Comparison of ENCODE assay signal across 15 cellular contexts in the genomic region with DNA sequence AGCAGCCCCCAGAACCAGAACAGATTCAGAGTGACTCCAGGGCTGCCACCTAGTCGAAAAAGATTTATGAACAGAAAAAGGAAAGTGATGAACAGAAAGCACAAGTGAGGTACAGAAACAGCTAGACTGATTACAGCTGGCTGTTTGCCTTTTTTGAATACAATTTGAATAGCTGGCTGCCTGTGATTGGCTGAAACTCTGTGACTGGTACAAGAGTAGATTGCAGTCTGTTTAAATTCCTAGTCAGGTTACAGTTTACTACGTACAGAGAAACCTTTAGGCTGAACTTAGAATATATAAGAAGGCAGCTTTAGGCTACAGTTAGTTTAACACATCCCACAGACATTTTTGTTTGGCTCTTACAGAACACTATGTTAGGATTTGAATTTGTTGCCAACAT. TPM values are rescaled to one million over a fixed set of nuclear protein-coding genes. Genes with fewer than 3 reads are reported as not detected.
DNase-seq lines count a peak whose midpoint lies in the region; ATAC-seq and TF ChIP-seq lines count a peak whose summit lies in the region.
"Had no signal": no experiment of that assay in that cellular context is flagged by ENCODE, and none has a peak within 500 bp of the region (broad histone marks: within the 10 kb centered on the region; RNA-seq: fewer than 3 reads in every experiment).

No MANE protein-coding gene starts in this region.

- no peak for TF ChIP-seq EP300 in upper lobe of left lung (IDR thresholded peaks at IDR 0.05)

- no peaks in the 10 kb centered on the region for H3K4me1 Mint-ChIP-seq in activated CD8-positive, alpha-beta T cell treated with anti-CD3 and anti-CD28 coated beads for 36 hours (ENCODE audit: low read depth)
- H3K4me1 Mint-ChIP-seq in activated CD8-positive, alpha-beta T cell treated with anti-CD3 and anti-CD28 coated beads, Interleukin-2, amount 10 ng/mL, durations not matched to agents 7 days and 5 days (ENCODE audit: low read depth): no peaks in the 10 kb centered on the region
- peaks cover 7% of the 10 kb centered on the region for H3K4me1 Mint-ChIP-seq in Calu3 (ENCODE audit: low read depth, unreplicated experiment)
- H3K4me1 Mint-ChIP-seq: activated CD4-positive, alpha-beta T cell treated with anti-CD3 and anti-CD28 coated beads, Interleukin-2, amount 10 ng/mL, durations not matched to agents 24 days and 14 days had no signal

- no peak overlapping the region for H3K27ac Mint-ChIP-seq in activated CD8-positive, alpha-beta T cell treated with anti-CD3 and anti-CD28 coated beads for 36 hours
- no peak overlapping the region for H3K27ac Mint-ChIP-seq in activated CD8-positive, alpha-beta T cell treated with anti-CD3 and anti-CD28 coated beads, Interleukin-2, amount 10 ng/mL, durations not matched to agents 7 days and 5 days
- no peak overlapping the region for H3K27ac Mint-ChIP-seq in Calu3 (ENCODE audit: unreplicated experiment)
- H3K27ac Mint-ChIP-seq: activated CD4-positive, alpha-beta T cell treated with anti-CD3 and anti-CD28 coated beads, Interleukin-2, amount 10 ng/mL, durations not matched to agents 24 days and 14 days had no signal

- peak overlapping the region in 3 of 4 donors; percentile 50 to 72 (median 62) for H3K27ac ChIP-seq in upper lobe of left lung
- H3K27ac ChIP-seq: A549 had no signal

- intact Hi-C loops in activated CD8-positive, alpha-beta T cell treated with anti-CD3 and anti-CD28 coated beads for 36 hours (cut with micrococcal nuclease): no loop called here
- intact Hi-C loops in Calu3 (cut with micrococcal nuclease; ENCODE audit: unreplicated experiment): no loop called here

- no peaks in the 10 kb centered on the region for H3K36me3 Mint-ChIP-seq in activated CD8-positive, alpha-beta T cell treated with anti-CD3 and anti-CD28 coated beads for 36 hours (ENCODE audit: low read depth)
- H3K36me3 Mint-ChIP-seq in activated CD8-positive, alpha-beta T cell treated with anti-CD3 and anti-CD28 coated beads, Interleukin-2, amount 10 ng/mL, durations not matched to agents 7 days and 5 days (ENCODE audit: low read depth): no peaks in the 10 kb centered on the region
- H3K36me3 Mint-ChIP-seq in Calu3 (ENCODE audit: insufficient read depth, unreplicated experiment): no peaks in the 10 kb centered on the region
- H3K36me3 Mint-ChIP-seq: naive thymus-derived CD4-positive, alpha-beta T cell had no signal

- no peak for TF ChIP-seq POLR2A in upper lobe of left lung (IDR thresholded peaks at IDR 0.05)

- H3K9me3 Mint-ChIP-seq in activated CD8-positive, alpha-beta T cell treated with anti-CD3 and anti-CD28 coated beads for 36 hours: no peaks in the 10 kb centered on the region
- no peaks in the 10 kb centered on the region for H3K9me3 Mint-ChIP-seq in activated CD8-positive, alpha-beta T cell treated with anti-CD3 and anti-CD28 coated beads, Interleukin-2, amount 10 ng/mL, durations not matched to agents 7 days and 5 days (ENCODE audit: insufficient read depth)
- H3K9me3 Mint-ChIP-seq in Calu3 (ENCODE audit: low read depth, unreplicated experiment): no peaks in the 10 kb centered on the region
- H3K9me3 Mint-ChIP-seq: activated CD4-positive, alpha-beta T cell treated with anti-CD3 and anti-CD28 coated beads, Interleukin-2, amount 10 ng/mL, durations not matched to agents 24 days and 14 days; naive thymus-derived CD4-positive, alpha-beta T cell had no signal

- no peaks in the 10 kb centered on the region for H3K36me3 ChIP-seq in adipocyte (ENCODE audit: control insufficient read depth, insufficient read depth, low read length, severe bottlenecking)
- H3K36me3 ChIP-seq in upper lobe of left lung: no peaks in the 10 kb centered on the region

- no peak for DNase-seq in activated CD8-positive, alpha-beta T cell treated with anti-CD3 and anti-CD28 coated beads for 36 hours
- no peak for DNase-seq in activated CD8-positive, alpha-beta T cell treated with anti-CD3 and anti-CD28 coated beads, Interleukin-2, amount 10 ng/mL, durations not matched to agents 7 days and 5 days
- peak; percentile 66 for DNase-seq in adipocyte (ENCODE audit: low read depth)
- peak; percentile 37 for DNase-seq in left kidney (ENCODE audit: low read depth, low spot score)
- no peak for DNase-seq in upper lobe of left lung
- no peak for DNase-seq in Calu3
- DNase-seq in DMS79 treated with DMSO at 0.1 percent for 48 hours (lab: John Stamatoyannopoulos, UW): no peak
- DNase-seq: activated CD4-positive, alpha-beta T cell treated with anti-CD3 and anti-CD28 coated beads, Interleukin-2, amount 10 ng/mL, durations not matched to agents 24 days and 14 days; central memory CD4-positive, alpha-beta T cell; naive thymus-derived CD4-positive, alpha-beta T cell; OCI-M1; small intestine had no signal

- 52 to 58% methylated on average over 2 of the region's 2 CpGs for WGBS in upper lobe of left lung, 2 donors

- H3K27me3 ChIP-seq in adipocyte (replicated peaks; ENCODE audit: control insufficient read depth, insufficient read depth, low read length): no peaks in the 10 kb centered on the region
- H3K27me3 ChIP-seq in upper lobe of left lung: no peaks in the 10 kb centered on the region

- ATAC-seq in activated CD8-positive, alpha-beta T cell treated with anti-CD3 and anti-CD28 coated beads for 36 hours: peak; percentile 27
- ATAC-seq in activated CD8-positive, alpha-beta T cell treated with anti-CD3 and anti-CD28 coated beads, Interleukin-2, amount 10 ng/mL, durations not matched to agents 7 days and 5 days: no peak
- no peak for ATAC-seq in upper lobe of left lung (ENCODE audit: low FRiP score in 2 of 2)
- no peak for ATAC-seq in HG03432 (IDR thresholded peaks at IDR 0.05; ENCODE audit: unreplicated experiment)
- ATAC-seq: A549, esophagus mucosa had no signal

- no peak overlapping the region for H3K4me3 Mint-ChIP-seq in activated CD8-positive, alpha-beta T cell treated with anti-CD3 and anti-CD28 coated beads for 36 hours
- H3K4me3 Mint-ChIP-seq in activated CD8-positive, alpha-beta T cell treated with anti-CD3 and anti-CD28 coated beads, Interleukin-2, amount 10 ng/mL, durations not matched to agents 7 days and 5 days: no peak overlapping the region
- H3K4me3 Mint-ChIP-seq in Calu3 (ENCODE audit: low read depth, unreplicated experiment): no peak overlapping the region
- H3K4me3 Mint-ChIP-seq: activated CD4-positive, alpha-beta T cell treated with anti-CD3 and anti-CD28 coated beads, Interleukin-2, amount 10 ng/mL, durations not matched to agents 24 days and 14 days; naive thymus-derived CD4-positive, alpha-beta T cell had no signal

- TF ChIP-seq CTCF in activated CD8-positive, alpha-beta T cell treated with anti-CD3 and anti-CD28 coated beads for 36 hours (IDR thresholded peaks at IDR 0.05): no peak
- TF ChIP-seq CTCF in upper lobe of left lung (IDR thresholded peaks at IDR 0.05): no peak
- no peak for TF ChIP-seq CTCF in Calu3 (IDR thresholded peaks at IDR 0.05; ENCODE audit: unreplicated experiment)

- POLR2A ChIA-PET in activated CD8-positive, alpha-beta T cell treated with anti-CD3 and anti-CD28 coated beads for 36 hours (lab: Charles Lee): no interaction called here
- POLR2A ChIA-PET in activated CD8-positive, alpha-beta T cell treated with anti-CD3 and anti-CD28 coated beads, Interleukin-2, amount 10 ng/mL, durations not matched to agents 7 days and 5 days (lab: Charles Lee): no interaction called here

- H3K4me1 ChIP-seq in adipocyte (ENCODE audit: control insufficient read depth, insufficient read depth, low read length) (peaks cover 30% of the 10 kb centered on the region), upper lobe of left lung (peaks cover 12 to 26% (median 19%) of the 10 kb centered on the region in 4 donors)

- peaks cover 2% of the 10 kb centered on the region for H3K27me3 Mint-ChIP-seq in activated CD8-positive, alpha-beta T cell treated with anti-CD3 and anti-CD28 coated beads for 36 hours
- H3K27me3 Mint-ChIP-seq in activated CD8-positive, alpha-beta T cell treated with anti-CD3 and anti-CD28 coated beads, Interleukin-2, amount 10 ng/mL, durations not matched to agents 7 days and 5 days (ENCODE audit: low read depth): peaks cover 12% of the 10 kb centered on the region
- no peaks in the 10 kb centered on the region for H3K27me3 Mint-ChIP-seq in Calu3 (ENCODE audit: unreplicated experiment)

- H3K4me3 ChIP-seq in adipocyte (ENCODE audit: low read length) (no peak overlapping the region), upper lobe of left lung (no peak overlapping the region)
- H3K4me3 ChIP-seq: A549 had no signal

- H3K9ac ChIP-seq in adipocyte (ENCODE audit: low read length): peak overlapping the region; percentile 45

- CTCF ChIA-PET in activated CD8-positive, alpha-beta T cell treated with anti-CD3 and anti-CD28 coated beads for 36 hours (lab: Charles Lee): interaction anchor here (1.1 to 1.3 kb wide), 2 partner anchors 19 to 22 kb away, joined by 3 to 5 read pairs; no protein-coding TSS in a partner anchor
- CTCF ChIA-PET in activated CD8-positive, alpha-beta T cell treated with anti-CD3 and anti-CD28 coated beads, Interleukin-2, amount 10 ng/mL, durations not matched to agents 7 days and 5 days (lab: Charles Lee): interaction anchor here (0.7 to 1.3 kb wide), 3 partner anchors 15 to 22 kb away, joined by 3 read pairs; no protein-coding TSS in a partner anchor
- CTCF ChIA-PET in Calu3 (lab: Charles Lee): interaction anchor here (0.6 to 0.8 kb wide), 2 partner anchors 17 to 172 kb away, joined by 3 read pairs; partner anchors contain the start of gene SS18L2

- H3K9me3 ChIP-seq in adipocyte (ENCODE audit: control insufficient read depth, low read length) (no peaks in the 10 kb centered on the region), upper lobe of left lung (no peaks in the 10 kb centered on the region)
- H3K9me3 ChIP-seq: A549 had no signal

- no TSS peak for BruUV-seq in Calu3 (replicated peaks; lab: Mats Ljungman, UMichigan)

RNA-seq across cellular contexts. Expression of gene CCDC13, which starts 10.0 kb away (rescaled TPM):
- total RNA-seq in activated CD8-positive, alpha-beta T cell treated with anti-CD3 and anti-CD28 coated beads for 36 hours: under 1 TPM in 1 of 2 experiments, not detected in 1; 0.29 TPM
- under 1 TPM in 1 of 2 experiments, not detected in 1; 0.63 TPM for total RNA-seq in activated CD8-positive, alpha-beta T cell treated with anti-CD3 and anti-CD28 coated beads, Interleukin-2, amount 10 ng/mL, durations not matched to agents 7 days and 5 days
- total RNA-seq in upper lobe of left lung (10 to 100 TPM in 1 of 6 donors, 1 to 10 TPM in 5; 2.1 to 12.8 (median 3.0) TPM), Calu3 (2022) (0.66 and 0.68 TPM in 2 replicates)
- total RNA-seq: esophagus mucosa had no signal

RNA-seq across cellular contexts. Expression of gene HIGD1A, which starts 41.3 kb away (rescaled TPM):
- total RNA-seq in activated CD8-positive, alpha-beta T cell treated with anti-CD3 and anti-CD28 coated beads for 36 hours: 10 to 100 TPM; 58.4 to 60.5 TPM
- 10 to 100 TPM; 55.3 to 57.9 TPM for total RNA-seq in activated CD8-positive, alpha-beta T cell treated with anti-CD3 and anti-CD28 coated beads, Interleukin-2, amount 10 ng/mL, durations not matched to agents 7 days and 5 days
- total RNA-seq in upper lobe of left lung (100 to 1,000 TPM in 2 of 6 donors, 10 to 100 TPM in 4; 26.2 to 108 (median 73.3) TPM), Calu3 (2022) (88.1 and 90.4 TPM in 2 replicates)

RNA-seq across cellular contexts. Expression of gene ACKR2, which starts 46.2 kb away (rescaled TPM):
- 1 to 10 TPM; 1.2 to 1.4 TPM for total RNA-seq in activated CD8-positive, alpha-beta T cell treated with anti-CD3 and anti-CD28 coated beads for 36 hours
- 1 to 10 TPM; 2.3 to 2.8 TPM for total RNA-seq in activated CD8-positive, alpha-beta T cell treated with anti-CD3 and anti-CD28 coated beads, Interleukin-2, amount 10 ng/mL, durations not matched to agents 7 days and 5 days
- total RNA-seq in upper lobe of left lung (1 to 10 TPM in 5 of 6 donors, not detected in 1; 1.1 to 8.2 (median 2.3) TPM), Calu3 (2022) (0.45 and 1.5 TPM in 2 replicates)

Comparison
In these comparisons a context has a peak if more than half of its experiments do, and no peak if none do; other contexts are left out.
1. DNase-seq: peak in adipocyte (single experiment) and left kidney (single experiment); none in activated CD8-positive, alpha-beta T cell treated with anti-CD3 and anti-CD28 coated beads for 36 hours (single experiment), activated CD8-positive, alpha-beta T cell treated with anti-CD3 and anti-CD28 coated beads, Interleukin-2, amount 10 ng/mL, durations not matched to agents 7 days and 5 days (single experiment), upper lobe of left lung (0 of 2), Calu3 (single experiment) and DMS79 treated with DMSO at 0.1 percent for 48 hours (single experiment).